1 cellular context compared by ENCODE assay signal in the genomic region with DNA sequence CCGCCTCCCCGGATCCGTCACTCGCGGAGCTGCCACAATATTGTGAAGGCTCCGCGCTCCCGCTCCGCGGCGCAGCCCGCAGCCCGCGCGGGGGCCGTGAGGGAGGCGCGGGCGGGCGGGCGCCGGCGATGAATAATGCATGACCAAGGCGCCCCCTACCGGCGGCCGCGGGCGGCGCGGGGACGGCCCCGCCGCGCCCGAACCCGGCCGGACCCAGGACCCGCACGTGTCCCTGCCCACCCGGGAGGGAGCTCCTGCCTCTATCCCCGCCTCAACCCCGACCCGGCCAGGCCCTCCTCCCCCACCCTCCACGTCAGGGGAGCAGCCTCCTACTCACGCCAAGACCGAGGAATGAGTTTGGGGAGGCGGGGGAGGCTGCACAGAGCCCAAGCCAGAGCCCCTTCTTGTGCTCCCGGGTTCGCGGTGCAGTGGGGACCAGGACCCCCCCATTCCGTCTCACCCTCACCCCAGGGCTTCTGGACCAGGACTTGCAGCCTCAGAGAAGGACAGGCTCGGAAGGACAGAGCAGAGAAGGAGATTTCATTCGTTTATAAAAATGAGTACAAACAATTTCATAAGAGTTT.
A peak's percentile ranks its signal among the peaks of the same experiment; 100 is the strongest.
TF ChIP-seq lines count a peak whose summit lies in the region.

No MANE protein-coding gene starts in this region.

TF ChIP-seq in K562, 482 proteins besides CTCF, POLR2A, EP300 and RAD21 (continued from another document and continues in another):
- TF ChIP-seq MYC (IDR thresholded peaks at IDR 0.05; ENCODE audit: low read depth, low read length), result peak; percentile 33; the same call in 1 of the 2 replicates
- no peak for TF ChIP-seq MYC (CRISPR knock-in tag; IDR thresholded peaks at IDR 0.05; ENCODE audit: borderline replicate concordance, low read depth)
- TF ChIP-seq ETV5 (CRISPR knock-in tag; IDR thresholded peaks at IDR 0.05; ENCODE audit: low read depth), result no peak
- TF ChIP-seq, protein P1, sequence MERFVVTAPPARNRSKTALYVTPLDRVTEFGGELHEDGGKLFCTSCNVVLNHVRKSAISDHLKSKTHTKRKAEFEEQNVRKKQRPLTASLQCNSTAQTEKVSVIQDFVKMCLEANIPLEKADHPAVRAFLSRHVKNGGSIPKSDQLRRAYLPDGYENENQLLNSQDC (CRISPR knock-in tag; IDR thresholded peaks at IDR 0.05), result no peak
- TF ChIP-seq RB1 (IDR thresholded peaks at IDR 0.05; ENCODE audit: low read depth), result peak; percentile 95
- TF ChIP-seq ZBTB7A (IDR thresholded peaks at IDR 0.05; ENCODE audit: borderline replicate concordance, control insufficient read depth, low read depth, low read length), result peak; percentile 87
- no peak for TF ChIP-seq NCOR1 (IDR thresholded peaks at IDR 0.05)
- TF ChIP-seq SAFB (IDR thresholded peaks at IDR 0.05; ENCODE audit: borderline replicate concordance, low read depth, low read length), result 0 out of 2 replicates have a peak, but pooled peaks have one; percentile 21
- TF ChIP-seq, protein P2, sequence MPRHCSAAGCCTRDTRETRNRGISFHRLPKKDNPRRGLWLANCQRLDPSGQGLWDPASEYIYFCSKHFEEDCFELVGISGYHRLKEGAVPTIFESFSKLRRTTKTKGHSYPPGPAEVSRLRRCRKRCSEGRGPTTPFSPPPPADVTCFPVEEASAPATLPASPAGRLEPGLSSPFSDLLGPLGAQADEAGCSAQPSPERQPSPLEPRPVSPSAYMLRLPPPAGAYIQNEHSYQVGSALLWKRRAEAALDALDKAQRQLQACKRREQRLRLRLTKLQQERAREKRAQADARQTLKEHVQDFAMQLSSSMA (CRISPR knock-in tag; IDR thresholded peaks at IDR 0.05), result no peak
- no peak for TF ChIP-seq IFI16 (CRISPR knock-in tag; IDR thresholded peaks at IDR 0.05)
- no peak for TF ChIP-seq ZZZ3 (IDR thresholded peaks at IDR 0.05)
- peak; percentile 73 for TF ChIP-seq CXXC5 (CRISPR knock-in tag; IDR thresholded peaks at IDR 0.05)
- TF ChIP-seq KLF1 (tag; IDR thresholded peaks at IDR 0.05), result no peak
- TF ChIP-seq RNF2 (IDR thresholded peaks at IDR 0.05), result no peak
- no peak for TF ChIP-seq TCFL5 (CRISPR knock-in tag; conservative IDR thresholded peaks at IDR 0.05)
- TF ChIP-seq, protein P3, sequence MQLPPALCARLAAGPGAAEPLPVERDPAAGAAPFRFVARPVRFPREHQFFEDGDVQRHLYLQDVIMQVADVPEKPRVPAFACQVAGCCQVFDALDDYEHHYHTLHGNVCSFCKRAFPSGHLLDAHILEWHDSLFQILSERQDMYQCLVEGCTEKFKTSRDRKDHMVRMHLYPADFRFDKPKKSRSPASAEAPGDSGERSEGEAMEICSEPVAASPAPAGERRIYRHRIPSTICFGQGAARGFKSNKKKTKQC (CRISPR knock-in tag; IDR thresholded peaks at IDR 0.05), result no peak
- TF ChIP-seq NEUROD1 (IDR thresholded peaks at IDR 0.05; ENCODE audit: borderline replicate concordance, low read depth, low read length, partially characterized antibody), result no peak
- no peak for TF ChIP-seq SMARCE1 (IDR thresholded peaks at IDR 0.05)
- no peak for TF ChIP-seq SMAD3 (CRISPR knock-in tag; conservative IDR thresholded peaks at IDR 0.05)
- TF ChIP-seq RBM17 (IDR thresholded peaks at IDR 0.05; ENCODE audit: borderline replicate concordance, low read depth, low read length), result no peak
- TF ChIP-seq, protein P4, sequence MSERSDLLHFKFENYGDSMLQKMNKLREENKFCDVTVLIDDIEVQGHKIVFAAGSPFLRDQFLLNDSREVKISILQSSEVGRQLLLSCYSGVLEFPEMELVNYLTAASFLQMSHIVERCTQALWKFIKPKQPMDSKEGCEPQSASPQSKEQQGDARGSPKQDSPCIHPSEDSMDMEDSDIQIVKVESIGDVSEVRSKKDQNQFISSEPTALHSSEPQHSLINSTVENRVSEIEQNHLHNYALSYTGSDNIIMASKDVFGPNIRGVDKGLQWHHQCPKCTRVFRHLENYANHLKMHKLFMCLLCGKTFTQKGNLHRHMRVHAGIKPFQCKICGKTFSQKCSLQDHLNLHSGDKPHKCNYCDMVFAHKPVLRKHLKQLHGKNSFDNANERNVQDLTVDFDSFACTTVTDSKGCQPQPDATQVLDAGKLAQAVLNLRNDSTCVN (CRISPR knock-in tag; IDR thresholded peaks at IDR 0.05), result no peak
- TF ChIP-seq, protein P5, sequence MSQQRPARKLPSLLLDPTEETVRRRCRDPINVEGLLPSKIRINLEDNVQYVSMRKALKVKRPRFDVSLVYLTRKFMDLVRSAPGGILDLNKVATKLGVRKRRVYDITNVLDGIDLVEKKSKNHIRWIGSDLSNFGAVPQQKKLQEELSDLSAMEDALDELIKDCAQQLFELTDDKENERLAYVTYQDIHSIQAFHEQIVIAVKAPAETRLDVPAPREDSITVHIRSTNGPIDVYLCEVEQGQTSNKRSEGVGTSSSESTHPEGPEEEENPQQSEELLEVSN (IDR thresholded peaks at IDR 0.05; ENCODE audit: borderline replicate concordance in 1 of 2, extremely low read depth in 1 of 2, insufficient read depth in 1 of 2, insufficient read length in 1 of 2, low read depth in 1 of 2, low read length in 1 of 2, poor library complexity in 1 of 2, severe bottlenecking in 1 of 2), result peak in 1 of 2 experiments; percentile 72
- TF ChIP-seq, protein P6, sequence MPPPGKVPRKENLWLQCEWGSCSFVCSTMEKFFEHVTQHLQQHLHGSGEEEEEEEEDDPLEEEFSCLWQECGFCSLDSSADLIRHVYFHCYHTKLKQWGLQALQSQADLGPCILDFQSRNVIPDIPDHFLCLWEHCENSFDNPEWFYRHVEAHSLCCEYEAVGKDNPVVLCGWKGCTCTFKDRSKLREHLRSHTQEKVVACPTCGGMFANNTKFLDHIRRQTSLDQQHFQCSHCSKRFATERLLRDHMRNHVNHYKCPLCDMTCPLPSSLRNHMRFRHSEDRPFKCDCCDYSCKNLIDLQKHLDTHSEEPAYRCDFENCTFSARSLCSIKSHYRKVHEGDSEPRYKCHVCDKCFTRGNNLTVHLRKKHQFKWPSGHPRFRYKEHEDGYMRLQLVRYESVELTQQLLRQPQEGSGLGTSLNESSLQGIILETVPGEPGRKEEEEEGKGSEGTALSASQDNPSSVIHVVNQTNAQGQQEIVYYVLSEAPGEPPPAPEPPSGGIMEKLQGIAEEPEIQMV (tag; conservative IDR thresholded peaks at IDR 0.05; ENCODE audit: low read depth), result no peak
- TF ChIP-seq, protein P7, sequence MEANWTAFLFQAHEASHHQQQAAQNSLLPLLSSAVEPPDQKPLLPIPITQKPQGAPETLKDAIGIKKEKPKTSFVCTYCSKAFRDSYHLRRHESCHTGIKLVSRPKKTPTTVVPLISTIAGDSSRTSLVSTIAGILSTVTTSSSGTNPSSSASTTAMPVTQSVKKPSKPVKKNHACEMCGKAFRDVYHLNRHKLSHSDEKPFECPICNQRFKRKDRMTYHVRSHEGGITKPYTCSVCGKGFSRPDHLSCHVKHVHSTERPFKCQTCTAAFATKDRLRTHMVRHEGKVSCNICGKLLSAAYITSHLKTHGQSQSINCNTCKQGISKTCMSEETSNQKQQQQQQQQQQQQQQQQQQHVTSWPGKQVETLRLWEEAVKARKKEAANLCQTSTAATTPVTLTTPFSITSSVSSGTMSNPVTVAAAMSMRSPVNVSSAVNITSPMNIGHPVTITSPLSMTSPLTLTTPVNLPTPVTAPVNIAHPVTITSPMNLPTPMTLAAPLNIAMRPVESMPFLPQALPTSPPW (CRISPR knock-in tag; IDR thresholded peaks at IDR 0.05), result peak; percentile 84
- TF ChIP-seq, protein P8, sequence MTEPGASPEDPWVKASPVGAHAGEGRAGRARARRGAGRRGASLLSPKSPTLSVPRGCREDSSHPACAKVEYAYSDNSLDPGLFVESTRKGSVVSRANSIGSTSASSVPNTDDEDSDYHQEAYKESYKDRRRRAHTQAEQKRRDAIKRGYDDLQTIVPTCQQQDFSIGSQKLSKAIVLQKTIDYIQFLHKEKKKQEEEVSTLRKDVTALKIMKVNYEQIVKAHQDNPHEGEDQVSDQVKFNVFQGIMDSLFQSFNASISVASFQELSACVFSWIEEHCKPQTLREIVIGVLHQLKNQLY (CRISPR knock-in tag; conservative IDR thresholded peaks at IDR 0.05), result no peak
- no peak for TF ChIP-seq ZSCAN32 (CRISPR knock-in tag; IDR thresholded peaks at IDR 0.05)
- TF ChIP-seq, protein P9, sequence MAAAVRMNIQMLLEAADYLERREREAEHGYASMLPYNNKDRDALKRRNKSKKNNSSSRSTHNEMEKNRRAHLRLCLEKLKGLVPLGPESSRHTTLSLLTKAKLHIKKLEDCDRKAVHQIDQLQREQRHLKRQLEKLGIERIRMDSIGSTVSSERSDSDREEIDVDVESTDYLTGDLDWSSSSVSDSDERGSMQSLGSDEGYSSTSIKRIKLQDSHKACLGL (CRISPR knock-in tag; IDR thresholded peaks at IDR 0.05; ENCODE audit: borderline replicate concordance, poor library complexity, severe bottlenecking), result no peak
- no peak for TF ChIP-seq RBM34 (IDR thresholded peaks at IDR 0.05; ENCODE audit: borderline replicate concordance, insufficient read depth, low read length)
- TF ChIP-seq U2AF1 (optimal IDR thresholded peaks at IDR 0.05; ENCODE audit: low read depth, low read length), result no peak
- TF ChIP-seq HMG20A (CRISPR knock-in tag; conservative IDR thresholded peaks at IDR 0.05), result no peak
- peak; percentile 64; the same call in 1 of the 2 replicates for TF ChIP-seq BHLHE40 (IDR thresholded peaks at IDR 0.05; ENCODE audit: low read length)
- peak; percentile 74 for TF ChIP-seq SMC3 (conservative IDR thresholded peaks at IDR 0.05; ENCODE audit: insufficient read depth, low read depth, low read length)
- TF ChIP-seq TAF9B (IDR thresholded peaks at IDR 0.05; ENCODE audit: partially characterized antibody), result no peak
- no peak for TF ChIP-seq HSF4 (CRISPR knock-in tag; IDR thresholded peaks at IDR 0.05; ENCODE audit: borderline replicate concordance)
- TF ChIP-seq, protein P10, sequence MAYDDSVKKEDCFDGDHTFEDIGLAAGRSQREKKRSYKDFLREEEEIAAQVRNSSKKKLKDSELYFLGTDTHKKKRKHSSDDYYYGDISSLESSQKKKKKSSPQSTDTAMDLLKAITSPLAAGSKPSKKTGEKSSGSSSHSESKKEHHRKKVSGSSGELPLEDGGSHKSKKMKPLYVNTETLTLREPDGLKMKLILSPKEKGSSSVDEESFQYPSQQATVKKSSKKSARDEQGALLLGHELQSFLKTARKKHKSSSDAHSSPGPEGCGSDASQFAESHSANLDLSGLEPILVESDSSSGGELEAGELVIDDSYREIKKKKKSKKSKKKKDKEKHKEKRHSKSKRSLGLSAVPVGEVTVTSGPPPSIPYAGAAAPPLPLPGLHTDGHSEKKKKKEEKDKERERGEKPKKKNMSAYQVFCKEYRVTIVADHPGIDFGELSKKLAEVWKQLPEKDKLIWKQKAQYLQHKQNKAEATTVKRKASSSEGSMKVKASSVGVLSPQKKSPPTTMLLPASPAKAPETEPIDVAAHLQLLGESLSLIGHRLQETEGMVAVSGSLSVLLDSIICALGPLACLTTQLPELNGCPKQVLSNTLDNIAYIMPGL (CRISPR knock-in tag; IDR thresholded peaks at IDR 0.05), result no peak
- TF ChIP-seq, protein P11, sequence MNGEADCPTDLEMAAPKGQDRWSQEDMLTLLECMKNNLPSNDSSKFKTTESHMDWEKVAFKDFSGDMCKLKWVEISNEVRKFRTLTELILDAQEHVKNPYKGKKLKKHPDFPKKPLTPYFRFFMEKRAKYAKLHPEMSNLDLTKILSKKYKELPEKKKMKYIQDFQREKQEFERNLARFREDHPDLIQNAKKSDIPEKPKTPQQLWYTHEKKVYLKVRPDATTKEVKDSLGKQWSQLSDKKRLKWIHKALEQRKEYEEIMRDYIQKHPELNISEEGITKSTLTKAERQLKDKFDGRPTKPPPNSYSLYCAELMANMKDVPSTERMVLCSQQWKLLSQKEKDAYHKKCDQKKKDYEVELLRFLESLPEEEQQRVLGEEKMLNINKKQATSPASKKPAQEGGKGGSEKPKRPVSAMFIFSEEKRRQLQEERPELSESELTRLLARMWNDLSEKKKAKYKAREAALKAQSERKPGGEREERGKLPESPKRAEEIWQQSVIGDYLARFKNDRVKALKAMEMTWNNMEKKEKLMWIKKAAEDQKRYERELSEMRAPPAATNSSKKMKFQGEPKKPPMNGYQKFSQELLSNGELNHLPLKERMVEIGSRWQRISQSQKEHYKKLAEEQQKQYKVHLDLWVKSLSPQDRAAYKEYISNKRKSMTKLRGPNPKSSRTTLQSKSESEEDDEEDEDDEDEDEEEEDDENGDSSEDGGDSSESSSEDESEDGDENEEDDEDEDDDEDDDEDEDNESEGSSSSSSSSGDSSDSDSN (IDR thresholded peaks at IDR 0.05; ENCODE audit: borderline replicate concordance in 1 of 2, low read depth in 2 of 2, low read length in 2 of 2), result 0 out of 4 replicates have a peak, but pooled peaks of 1 of the 2 experiments have one; percentile 56
- no peak for TF ChIP-seq RAD51 (IDR thresholded peaks at IDR 0.05; ENCODE audit: borderline replicate concordance, low read depth)
- TF ChIP-seq NCOA4 (IDR thresholded peaks at IDR 0.05; ENCODE audit: partially characterized antibody), result no peak
- TF ChIP-seq CBX3 (IDR thresholded peaks at IDR 0.05; ENCODE audit: borderline replicate concordance in 1 of 2, low read length in 2 of 2), result no peak
- TF ChIP-seq KDM2B (CRISPR knock-in tag; IDR thresholded peaks at IDR 0.05), result no peak
- TF ChIP-seq EGR1 (conservative IDR thresholded peaks at IDR 0.05), result no peak
- no peak for TF ChIP-seq XRCC3 (IDR thresholded peaks at IDR 0.05)
- TF ChIP-seq RFX7 (CRISPR knock-in tag; IDR thresholded peaks at IDR 0.05), result no peak
- TF ChIP-seq NELFE (IDR thresholded peaks at IDR 0.05; ENCODE audit: insufficient read depth, insufficient read length), result no peak
